1 cellular context compared by ENCODE assay signal in the genomic region with DNA sequence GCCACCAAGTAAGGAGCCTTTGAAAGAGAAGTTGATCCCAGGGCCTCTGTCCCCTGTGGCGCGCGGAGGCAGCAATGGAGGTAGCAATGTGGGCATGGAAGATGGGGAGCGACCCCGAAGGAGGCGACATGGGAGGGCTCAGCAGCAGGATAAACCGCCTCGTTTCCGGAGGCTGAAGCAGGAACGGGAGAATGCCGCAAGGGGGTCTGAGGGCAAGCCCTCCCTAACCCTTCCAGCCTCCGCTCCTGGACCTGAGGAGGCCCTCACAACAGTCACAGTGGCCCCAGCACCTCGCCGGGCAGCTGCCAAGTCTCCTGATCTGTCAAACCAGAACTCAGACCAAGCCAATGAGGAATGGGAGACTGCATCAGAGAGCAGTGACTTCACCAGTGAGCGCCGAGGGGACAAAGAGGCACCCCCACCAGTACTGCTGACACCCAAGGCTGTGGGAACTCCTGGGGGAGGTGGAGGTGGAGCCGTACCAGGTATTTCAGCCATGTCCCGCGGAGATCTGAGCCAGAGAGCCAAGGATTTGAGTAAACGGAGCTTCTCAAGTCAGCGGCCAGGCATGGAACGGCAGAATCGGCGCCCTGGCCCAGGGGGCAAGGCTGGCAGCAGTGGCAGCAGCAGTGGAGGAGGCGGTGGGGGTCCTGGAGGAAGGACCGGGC.
TF ChIP-seq lines count a peak whose summit lies in the region.

No MANE protein-coding gene starts in this region.

TF ChIP-seq in SK-N-SH treated with all-trans-retinoic acid at 6 μM for 48 hours, 23 proteins besides CTCF, POLR2A, EP300 and RAD21 (continued from another document):
- TF ChIP-seq PATZ1 (CRISPR knock-in tag; IDR thresholded peaks at IDR 0.05; ENCODE audit: borderline replicate concordance): no peak
- no peak for TF ChIP-seq RARB (CRISPR knock-in tag; IDR thresholded peaks at IDR 0.05)
- no peak for TF ChIP-seq GLIS3 (CRISPR knock-in tag; IDR thresholded peaks at IDR 0.05)
- no peak for TF ChIP-seq ESRRG (CRISPR knock-in tag; IDR thresholded peaks at IDR 0.05)
- no peak for TF ChIP-seq ZFP30 (CRISPR knock-in tag; IDR thresholded peaks at IDR 0.05)
- no peak for TF ChIP-seq OSR1 (CRISPR knock-in tag; IDR thresholded peaks at IDR 0.05)
- no peak for TF ChIP-seq ISL1 (CRISPR knock-in tag; IDR thresholded peaks at IDR 0.05)
- no peak for TF ChIP-seq CSDC2 (CRISPR knock-in tag; IDR thresholded peaks at IDR 0.05)
- no peak for TF ChIP-seq ZNF70 (CRISPR knock-in tag; IDR thresholded peaks at IDR 0.05)
- TF ChIP-seq, protein P1, sequence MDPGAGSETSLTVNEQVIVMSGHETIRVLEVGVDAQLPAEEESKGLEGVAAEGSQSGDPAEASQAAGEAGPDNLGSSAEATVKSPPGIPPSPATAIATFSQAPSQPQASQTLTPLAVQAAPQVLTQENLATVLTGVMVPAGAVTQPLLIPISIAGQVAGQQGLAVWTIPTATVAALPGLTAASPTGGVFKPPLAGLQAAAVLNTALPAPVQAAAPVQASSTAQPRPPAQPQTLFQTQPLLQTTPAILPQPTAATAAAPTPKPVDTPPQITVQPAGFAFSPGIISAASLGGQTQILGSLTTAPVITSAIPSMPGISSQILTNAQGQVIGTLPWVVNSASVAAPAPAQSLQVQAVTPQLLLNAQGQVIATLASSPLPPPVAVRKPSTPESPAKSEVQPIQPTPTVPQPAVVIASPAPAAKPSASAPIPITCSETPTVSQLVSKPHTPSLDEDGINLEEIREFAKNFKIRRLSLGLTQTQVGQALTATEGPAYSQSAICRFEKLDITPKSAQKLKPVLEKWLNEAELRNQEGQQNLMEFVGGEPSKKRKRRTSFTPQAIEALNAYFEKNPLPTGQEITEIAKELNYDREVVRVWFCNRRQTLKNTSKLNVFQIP (CRISPR knock-in tag; IDR thresholded peaks at IDR 0.05; ENCODE audit: borderline replicate concordance, low read depth): no peak
- no peak for TF ChIP-seq ZFP3 (CRISPR knock-in tag; IDR thresholded peaks at IDR 0.05)
- TF ChIP-seq TSHZ2 (CRISPR knock-in tag; IDR thresholded peaks at IDR 0.05): no peak
